25 cellular contexts compared by ENCODE assay signal in the genomic region with DNA sequence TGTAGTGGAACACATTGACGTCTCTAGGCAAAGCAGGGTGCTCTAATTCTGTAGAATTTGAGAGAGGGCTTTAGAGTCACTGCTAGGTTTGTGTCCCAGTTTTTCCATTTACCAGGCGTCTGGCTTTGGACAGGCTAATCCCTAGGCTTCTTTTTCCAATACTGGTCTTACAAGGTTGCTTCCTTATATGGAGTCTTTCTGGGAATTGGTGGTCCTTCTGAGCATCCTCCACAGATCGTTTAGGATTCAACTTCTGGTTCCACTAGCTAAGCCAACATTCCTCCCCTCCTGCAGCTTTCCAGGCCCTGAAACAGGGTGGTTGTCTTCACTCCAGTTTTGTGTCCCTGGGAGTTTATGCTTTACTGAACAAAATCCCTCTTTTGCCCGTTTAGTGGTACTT.
DNase-seq lines count a peak whose midpoint lies in the region; ATAC-seq and TF ChIP-seq lines count a peak whose summit lies in the region.
"Had no signal": no experiment of that assay in that cellular context is flagged by ENCODE, and none has a peak within 500 bp of the region (broad histone marks: within the 10 kb centered on the region; RNA-seq: fewer than 3 reads in every experiment).

No MANE protein-coding gene starts in this region.

- no peaks in the 10 kb centered on the region for H3K27me3 ChIP-seq in colonic mucosa
- H3K27me3 ChIP-seq: adrenal gland, BLaER1, breast epithelium, heart left ventricle, right lobe of liver had no signal

- intact Hi-C loops in natural killer cell (cut with micrococcal nuclease): no loop called here
- intact Hi-C loops in colonic mucosa (cut with DNase I): no loop called here
- intact Hi-C loops in mucosa of descending colon (cut with DNase I, micrococcal nuclease): no loop called here

- no peak overlapping the region for H3K9ac ChIP-seq in colonic mucosa (ENCODE audit: low read depth in 2 of 2, low read length in 2 of 2)
- H3K9ac ChIP-seq: BLaER1 had no signal

- H3K4me1 Mint-ChIP-seq in natural killer cell: peaks cover 15 to 31% of the 10 kb centered on the region in 2 donors
- peaks cover 10 to 13% of the 10 kb centered on the region in 2 donors for H3K4me1 Mint-ChIP-seq in natural killer cell treated with Interleukin-12 subunit alpha and Interleukin-12 subunit beta and Interleukin-15 and Interleukin-18, amount 100 ng/mL, for 72 hours (ENCODE audit: low read depth in 2 of 2)

- H3K27ac ChIP-seq in colonic mucosa: peak overlapping the region; percentile 32
- H3K27ac ChIP-seq: BLaER1, breast epithelium, right lobe of liver had no signal

- ATAC-seq in natural killer cell (no peak), mucosa of descending colon (peak; percentile 19)
- no peak for ATAC-seq in natural killer cell treated with Interleukin-12 subunit alpha and Interleukin-12 subunit beta and Interleukin-15 and Interleukin-18, amount 100 ng/mL, for 72 hours
- ATAC-seq: activated CD4-positive, CD25-positive, alpha-beta regulatory T cell treated with anti-CD3 and anti-CD28 coated beads, Interleukin-2, amount 50 U/mL, for 24 hours; activated CD8-positive, alpha-beta T cell treated with anti-CD3 and anti-CD28 coated beads, Interleukin-2, amount 10 ng/mL, durations not matched to agents 7 days and 5 days; right lobe of liver had no signal

- H3K4me3 Mint-ChIP-seq in natural killer cell: no peak overlapping the region
- H3K4me3 Mint-ChIP-seq in natural killer cell treated with Interleukin-12 subunit alpha and Interleukin-12 subunit beta and Interleukin-15 and Interleukin-18, amount 100 ng/mL, for 72 hours: no peak overlapping the region
- H3K4me3 Mint-ChIP-seq: activated CD8-positive, alpha-beta T cell treated with anti-CD3 and anti-CD28 coated beads, Interleukin-2, amount 10 ng/mL, durations not matched to agents 7 days and 5 days had no signal

- TF ChIP-seq CTCF in natural killer cell (IDR thresholded peaks at IDR 0.05): no peak
- no peak for TF ChIP-seq CTCF in colonic mucosa (IDR thresholded peaks at IDR 0.05)
- no peak for TF ChIP-seq CTCF in mucosa of descending colon (IDR thresholded peaks at IDR 0.05)

- no peaks in the 10 kb centered on the region for H3K9me3 ChIP-seq in colonic mucosa
- H3K9me3 ChIP-seq in mucosa of descending colon: no peaks in the 10 kb centered on the region
- H3K9me3 ChIP-seq: adrenal gland, BLaER1, breast epithelium, HAP-1, heart left ventricle, right lobe of liver had no signal

- H3K27ac Mint-ChIP-seq in natural killer cell: peak overlapping the region; percentile 5 to 38
- no peak overlapping the region for H3K27ac Mint-ChIP-seq in natural killer cell treated with Interleukin-12 subunit alpha and Interleukin-12 subunit beta and Interleukin-15 and Interleukin-18, amount 100 ng/mL, for 72 hours
- H3K27ac Mint-ChIP-seq: activated CD8-positive, alpha-beta T cell treated with anti-CD3 and anti-CD28 coated beads, Interleukin-2, amount 10 ng/mL, durations not matched to agents 7 days and 5 days had no signal

- DNase-seq in natural killer cell: no peak
- DNase-seq in natural killer cell treated with Interleukin-12 subunit alpha and Interleukin-12 subunit beta and Interleukin-15 and Interleukin-18, amount 100 ng/mL, for 72 hours (ENCODE audit: low spot score): no peak
- DNase-seq in colonic mucosa: no peak
- no peak for DNase-seq in mucosa of descending colon
- no peak for DNase-seq in activated CD8-positive, alpha-beta memory T cell treated with anti-CD3 and anti-CD28 coated beads for 24 hours
- no peak for DNase-seq in T-helper 9 cell
- DNase-seq in COLO829 (ENCODE audit: low spot score): no peak
- no peak for DNase-seq in iPS-NIHi7 (ENCODE audit: extremely low spot score)
- DNase-seq: activated CD8-positive, alpha-beta T cell treated with anti-CD3 and anti-CD28 coated beads, Interleukin-2, amount 10 ng/mL, durations not matched to agents 7 days and 5 days; activated naive CD4-positive, alpha-beta T cell; activated T-cell treated with anti-CD3 and anti-CD28 coated beads, Interleukin-2, amount 50 U/mL, for 1 hour; adrenal gland; Calu3; heart left ventricle; MM.1S; NCI-H1436; NCI-H2171; right lobe of liver; RPMI8226; T1000 had no signal

- H3K27me3 Mint-ChIP-seq in natural killer cell (ENCODE audit: low read depth in 2 of 2): no peaks in the 10 kb centered on the region
- H3K27me3 Mint-ChIP-seq in natural killer cell treated with Interleukin-12 subunit alpha and Interleukin-12 subunit beta and Interleukin-15 and Interleukin-18, amount 100 ng/mL, for 72 hours: no peaks in the 10 kb centered on the region
- H3K27me3 Mint-ChIP-seq: naive thymus-derived CD8-positive, alpha-beta T cell had no signal

- no peaks in the 10 kb centered on the region for H3K4me1 ChIP-seq in colonic mucosa
- H3K4me1 ChIP-seq in mucosa of descending colon (ENCODE audit: low read depth): peaks cover 12% of the 10 kb centered on the region
- H3K4me1 ChIP-seq: breast epithelium had no signal

- no peaks in the 10 kb centered on the region for H3K36me3 Mint-ChIP-seq in natural killer cell
- H3K36me3 Mint-ChIP-seq in natural killer cell treated with Interleukin-12 subunit alpha and Interleukin-12 subunit beta and Interleukin-15 and Interleukin-18, amount 100 ng/mL, for 72 hours: no peaks in the 10 kb centered on the region

- no peak overlapping the region for H3K4me3 ChIP-seq in colonic mucosa
- H3K4me3 ChIP-seq in mucosa of descending colon: no peak overlapping the region
- H3K4me3 ChIP-seq: adrenal gland, BLaER1, breast epithelium, HAP-1, heart left ventricle, right lobe of liver had no signal

- H3K36me3 ChIP-seq in colonic mucosa: no peaks in the 10 kb centered on the region
- H3K36me3 ChIP-seq in mucosa of descending colon (ENCODE audit: low read depth): no peaks in the 10 kb centered on the region
- H3K36me3 ChIP-seq: adrenal gland, BLaER1, breast epithelium, HAP-1, heart left ventricle had no signal

- H3K9me3 Mint-ChIP-seq in natural killer cell: no peaks in the 10 kb centered on the region
- no peaks in the 10 kb centered on the region for H3K9me3 Mint-ChIP-seq in natural killer cell treated with Interleukin-12 subunit alpha and Interleukin-12 subunit beta and Interleukin-15 and Interleukin-18, amount 100 ng/mL, for 72 hours

Comparison
In these comparisons a context has a peak if more than half of its experiments do, and no peak if none do; other contexts are left out.
1. H3K27ac Mint-ChIP-seq: peak in natural killer cell (2 of 2); none in natural killer cell treated with Interleukin-12 subunit alpha and Interleukin-12 subunit beta and Interleukin-15 and Interleukin-18, amount 100 ng/mL, for 72 hours (0 of 2).